28 cellular contexts compared by ENCODE assay signal in the genomic region with DNA sequence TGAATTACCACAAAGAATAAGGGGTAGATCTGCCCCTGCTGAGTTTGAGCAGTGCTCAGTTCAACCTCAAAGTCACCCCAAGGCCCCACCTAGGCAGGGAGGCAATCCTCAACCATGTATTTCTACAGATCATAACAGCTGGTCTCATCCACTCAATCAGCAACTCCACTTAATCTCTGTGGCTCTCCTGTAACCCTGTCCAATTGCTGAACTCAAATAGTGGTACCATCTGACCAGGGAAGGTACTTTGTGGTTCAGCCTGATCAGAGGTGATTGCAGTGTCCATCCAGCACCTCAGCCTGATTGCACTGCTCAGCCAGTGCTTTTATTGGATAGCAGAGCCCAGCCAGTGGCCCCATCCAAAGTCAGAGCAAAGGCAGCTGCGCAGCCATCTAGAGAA.
"Had no signal": no experiment of that assay in that cellular context is flagged by ENCODE, and none has a peak within 500 bp of the region (broad histone marks: within the 10 kb centered on the region; RNA-seq: fewer than 3 reads in every experiment).

No MANE protein-coding gene starts in this region.

- H3K36me3 ChIP-seq: esophagus muscularis mucosa, gastrocnemius medialis, WERI-Rb-1 had no signal

- H3K4me3 ChIP-seq: body of pancreas, esophagus muscularis mucosa, gastrocnemius medialis had no signal

- DNase-seq: activated B cell treated with CpG ODN at 0.5 μM for 24 hours; activated CD4-positive, alpha-beta T cell treated with anti-CD3 and anti-CD28 coated beads for 48 hours; activated CD4-positive, alpha-beta T cell treated with anti-CD3 and anti-CD28 coated beads, Interleukin-2, amount 50 U/mL, for 1 hour; activated CD4-positive, alpha-beta T cell treated with anti-CD3 and anti-CD28 coated beads, Interleukin-2, amount 50 U/mL, for 48 hours; activated CD8-positive, alpha-beta memory T cell treated with anti-CD3 and anti-CD28 coated beads for 24 hours; activated CD8-positive, alpha-beta T cell treated with anti-CD3 and anti-CD28 coated beads for 36 hours; activated effector memory CD4-positive, alpha-beta T cell treated with Interleukin-2 at 50 U/mL for 16 hours; activated gamma-delta T cell treated with Interleukin-2 at 50 U/mL for 16 hours; activated naive CD4-positive, alpha-beta T cell treated with anti-CD3 and anti-CD28 coated beads, Interleukin-2, amount 50 U/mL, for 16 hours; activated naive CD4-positive, alpha-beta T cell treated with Interleukin-2 at 50 U/mL for 16 hours; activated T-cell treated with anti-CD3 and anti-CD28 coated beads, Interleukin-2, amount 50 U/mL, for 4 hours; amniotic stem cell; aorta; body of pancreas; caudate nucleus; cortex of kidney; dermis blood vessel endothelial cell; effector CD4-positive, alpha-beta T cell; effector memory CD8-positive, alpha-beta T cell; erythroblast; foreskin keratinocyte; gastrocnemius medialis; T-helper 17 cell; T1000; WERI-Rb-1 had no signal

- H3K9me3 ChIP-seq: body of pancreas, gastrocnemius medialis had no signal

- H3K27ac ChIP-seq: body of pancreas, esophagus muscularis mucosa, foreskin keratinocyte, gastrocnemius medialis, WERI-Rb-1 had no signal

- ATAC-seq: activated CD4-positive, CD25-positive, alpha-beta regulatory T cell treated with anti-CD3 and anti-CD28 coated beads, Interleukin-2, amount 50 U/mL, for 24 hours; activated CD8-positive, alpha-beta T cell treated with anti-CD3 and anti-CD28 coated beads for 36 hours; activated T-cell treated with anti-CD3 and anti-CD28 coated beads, Interleukin-2, amount 50 U/mL, for 4 hours; activated T-helper 17 cell treated with anti-CD3 and anti-CD28 coated beads, Interleukin-2, amount 50 U/mL, for 72 hours; body of pancreas; effector memory CD8-positive, alpha-beta T cell; foreskin keratinocyte; gastrocnemius medialis; T-helper 17 cell had no signal

- H3K27me3 ChIP-seq: body of pancreas, esophagus muscularis mucosa, foreskin keratinocyte, gastrocnemius medialis had no signal

- H3K4me1 ChIP-seq: body of pancreas, esophagus muscularis mucosa, foreskin keratinocyte, gastrocnemius medialis had no signal
